ENCODE assay signal across 8 cellular contexts in the genomic region with DNA sequence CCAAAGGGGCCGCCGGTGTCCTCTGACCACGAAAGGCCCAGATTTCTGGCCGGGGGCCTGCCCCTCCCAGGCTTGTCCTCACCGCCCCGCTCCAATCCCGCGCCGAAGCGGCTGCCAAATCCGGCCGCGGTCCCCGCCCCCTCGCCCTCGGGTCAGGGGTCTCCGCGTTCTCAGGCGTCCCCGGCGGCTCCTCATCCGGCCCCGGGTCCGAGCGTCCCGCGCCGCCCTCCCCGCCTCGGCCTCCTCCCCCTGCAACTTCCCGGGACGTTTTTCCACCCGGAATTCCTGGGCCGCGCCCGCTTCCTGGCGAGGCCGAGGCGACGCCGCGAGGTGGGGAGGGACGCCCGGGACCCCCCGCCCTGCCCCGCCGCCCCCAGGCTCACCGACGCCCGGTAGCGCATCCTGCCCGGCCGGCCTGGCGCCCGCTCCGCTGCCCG. TPM values are rescaled to one million over a fixed set of nuclear protein-coding genes. Genes with fewer than 3 reads are reported as not detected.
DNase-seq lines count a peak whose midpoint lies in the region; ATAC-seq and TF ChIP-seq lines count a peak whose summit lies in the region.

No MANE protein-coding gene starts in this region.

- H3K4me3 ChIP-seq in HL-60 (replicated peaks; ENCODE audit: insufficient read depth, low read length) (peak overlapping the region; percentile 29), heart right ventricle (peak overlapping the region; percentile 49 to 78 (median 72)), sigmoid colon (peak overlapping the region; percentile 86 to 91 (median 88))

- intact Hi-C loops in heart right ventricle (cut with DNase I) (loop anchor here in 1 of 10 donors (2.0 to 10.0 kb wide), 2 partner anchors 29 to 121 kb away; a partner anchor contains a TSS), sigmoid colon (cut with DNase I) (no loop called here)

- no peak for ATAC-seq in activated CD8-positive, alpha-beta T cell treated with anti-CD3 and anti-CD28 coated beads, Interleukin-2, amount 10 ng/mL, durations not matched to agents 7 days and 5 days
- ATAC-seq in heart right ventricle (peak in 7 of 8 donors; percentile 1 to 25 (median 8)), omental fat pad (ENCODE audit: low FRiP score) (no peak)

- TF ChIP-seq CTCF in HL-60 (IDR thresholded peaks at IDR 0.05; ENCODE audit: insufficient read depth, low read length) (no peak), heart right ventricle (IDR thresholded peaks at IDR 0.05) (no peak), sigmoid colon (IDR thresholded peaks at IDR 0.05) (no peak), omental fat pad (IDR thresholded peaks at IDR 0.05) (no peak)

- H3K36me3 ChIP-seq in heart right ventricle, result peaks cover 0 to 38% (median 28%) of the 10 kb centered on the region in 9 donors
- H3K36me3 ChIP-seq in sigmoid colon, result peaks cover 6 to 36% (median 9%) of the 10 kb centered on the region in 4 donors

- H3K9me3 ChIP-seq in heart right ventricle (no peaks in the 10 kb centered on the region), sigmoid colon (no peaks in the 10 kb centered on the region)

- POLR2A ChIA-PET in activated CD8-positive, alpha-beta T cell treated with anti-CD3 and anti-CD28 coated beads, Interleukin-2, amount 10 ng/mL, durations not matched to agents 7 days and 5 days (lab: Charles Lee), result no interaction called here

- H3K4me1 Mint-ChIP-seq in activated CD8-positive, alpha-beta T cell treated with anti-CD3 and anti-CD28 coated beads, Interleukin-2, amount 10 ng/mL, durations not matched to agents 7 days and 5 days (ENCODE audit: low read depth), result peaks cover 29% of the 10 kb centered on the region

- CTCF ChIA-PET in activated CD8-positive, alpha-beta T cell treated with anti-CD3 and anti-CD28 coated beads, Interleukin-2, amount 10 ng/mL, durations not matched to agents 7 days and 5 days (lab: Charles Lee), result interaction anchor here (1.3 kb wide), 1 partner anchor 120 kb away, joined by 4 read pairs; no protein-coding TSS in a partner anchor

- peaks cover 5% of the 10 kb centered on the region for H3K36me3 Mint-ChIP-seq in activated CD8-positive, alpha-beta T cell treated with anti-CD3 and anti-CD28 coated beads, Interleukin-2, amount 10 ng/mL, durations not matched to agents 7 days and 5 days (ENCODE audit: low read depth)

- no peaks in the 10 kb centered on the region for H3K27me3 Mint-ChIP-seq in activated CD8-positive, alpha-beta T cell treated with anti-CD3 and anti-CD28 coated beads, Interleukin-2, amount 10 ng/mL, durations not matched to agents 7 days and 5 days (ENCODE audit: low read depth)

- H3K27ac Mint-ChIP-seq in activated CD8-positive, alpha-beta T cell treated with anti-CD3 and anti-CD28 coated beads, Interleukin-2, amount 10 ng/mL, durations not matched to agents 7 days and 5 days, result peak overlapping the region; percentile 72

- H3K27ac ChIP-seq in HL-60 (replicated peaks) (no peak overlapping the region), heart right ventricle (peak overlapping the region; percentile 90 to 100 (median 98)), sigmoid colon (peak overlapping the region; percentile 98 to 100 (median 99))

- no peak for TF ChIP-seq EP300 in sigmoid colon (IDR thresholded peaks at IDR 0.05)

- peak; percentile 13 to 38 for DNase-seq in activated CD4-positive, alpha-beta T cell treated with anti-CD3 and anti-CD28 coated beads for 4 hours
- DNase-seq in activated CD4-positive, alpha-beta T cell treated with anti-CD3 and anti-CD28 coated beads for 1 hour, result no peak
- no peak for DNase-seq in HL-60 (ENCODE audit: low read depth in 1 of 2, low spot score in 1 of 2)
- DNase-seq in activated CD8-positive, alpha-beta T cell treated with anti-CD3 and anti-CD28 coated beads, Interleukin-2, amount 10 ng/mL, durations not matched to agents 7 days and 5 days, result no peak
- peak; percentile 76 to 77 for DNase-seq in heart right ventricle
- DNase-seq in sigmoid colon, result no peak
- DNase-seq in omental fat pad (ENCODE audit: low spot score), result no peak
- no peak for DNase-seq in hippocampal formation (lab: John Stamatoyannopoulos, UW)

- H3K27me3 ChIP-seq in HL-60 (ENCODE audit: insufficient read depth, poor library complexity, severe bottlenecking) (peaks cover 10% of the 10 kb centered on the region), heart right ventricle (peaks cover 0 to 38% (median 0%) of the 10 kb centered on the region in 7 donors), sigmoid colon (no peaks in the 10 kb centered on the region)

- no peaks in the 10 kb centered on the region for H3K9me3 Mint-ChIP-seq in activated CD8-positive, alpha-beta T cell treated with anti-CD3 and anti-CD28 coated beads, Interleukin-2, amount 10 ng/mL, durations not matched to agents 7 days and 5 days (ENCODE audit: insufficient read depth)

- TF ChIP-seq POLR2A in sigmoid colon (IDR thresholded peaks at IDR 0.05), result no peak

- peak overlapping the region; percentile 75 for H3K4me3 Mint-ChIP-seq in activated CD8-positive, alpha-beta T cell treated with anti-CD3 and anti-CD28 coated beads, Interleukin-2, amount 10 ng/mL, durations not matched to agents 7 days and 5 days

- H3K4me1 ChIP-seq in heart right ventricle (peaks cover 21 to 81% (median 53%) of the 10 kb centered on the region in 9 donors), sigmoid colon (peaks cover 0 to 86% (median 80%) of the 10 kb centered on the region in 4 donors)

- 0 to 1% methylated on average over 47 to 57 of the region's 57 CpGs for WGBS in heart right ventricle, 2 donors
- WGBS in sigmoid colon, 2 donors, result 0 to 1% methylated on average over 57 of the region's 57 CpGs

RNA-seq across cellular contexts. Expression of a gene that starts 7.2 kb away (rescaled TPM):
- 10 to 100 TPM; 18.5 to 21.8 TPM for total RNA-seq in activated CD8-positive, alpha-beta T cell treated with anti-CD3 and anti-CD28 coated beads, Interleukin-2, amount 10 ng/mL, durations not matched to agents 7 days and 5 days
- total RNA-seq in heart right ventricle (100 to 1,000 TPM; 131 to 229 (median 179) TPM), sigmoid colon (100 to 1,000 TPM; 102 to 179 (median 117) TPM), omental fat pad (100 to 1,000 TPM; 194 to 367 (median 207) TPM)
- polyA plus RNA-seq in heart right ventricle (100 to 1,000 TPM; 101 to 120 TPM), sigmoid colon (100 to 1,000 TPM in 1 of 3 donors, 10 to 100 TPM in 2; 72.7 to 116 (median 86.2) TPM)

RNA-seq across cellular contexts. Expression of a gene that starts 29.3 kb away (rescaled TPM):
- total RNA-seq in activated CD8-positive, alpha-beta T cell treated with anti-CD3 and anti-CD28 coated beads, Interleukin-2, amount 10 ng/mL, durations not matched to agents 7 days and 5 days, result 10 to 100 TPM; 15.7 to 17.7 TPM
- total RNA-seq in heart right ventricle, result 10 to 100 TPM; 30.4 to 47.5 (median 37.9) TPM
- 10 to 100 TPM; 22.2 to 29.4 TPM for polyA plus RNA-seq in heart right ventricle
- total RNA-seq in sigmoid colon, result 10 to 100 TPM; 61.5 to 88.7 (median 76.1) TPM
- polyA plus RNA-seq in sigmoid colon, result 10 to 100 TPM; 33.6 to 68.4 (median 48.0) TPM
- 100 to 1,000 TPM in 2 of 4 donors, 10 to 100 TPM in 2; 84.5 to 104 (median 95.7) TPM for total RNA-seq in omental fat pad

RNA-seq across cellular contexts. Expression of a gene that starts 31.1 kb away (rescaled TPM):
- 10 to 100 TPM; 37.6 to 39.6 TPM for total RNA-seq in activated CD8-positive, alpha-beta T cell treated with anti-CD3 and anti-CD28 coated beads, Interleukin-2, amount 10 ng/mL, durations not matched to agents 7 days and 5 days
- total RNA-seq in heart right ventricle (10 to 100 TPM; 26.8 to 41.2 (median 32.7) TPM), sigmoid colon (10 to 100 TPM; 41.0 to 66.5 (median 58.7) TPM), omental fat pad (100 to 1,000 TPM; 103 to 279 (median 153) TPM)
- polyA plus RNA-seq in heart right ventricle (10 to 100 TPM; 38.6 to 45.5 TPM), sigmoid colon (10 to 100 TPM; 25.7 to 33.1 (median 31.2) TPM)

Comparison
In these comparisons a context has a peak if more than half of its experiments do, and no peak if none do; other contexts are left out.
1. DNase-seq: peak in activated CD4-positive, alpha-beta T cell treated with anti-CD3 and anti-CD28 coated beads for 4 hours (2 of 2) and heart right ventricle (2 of 2); none in activated CD4-positive, alpha-beta T cell treated with anti-CD3 and anti-CD28 coated beads for 1 hour (single experiment), HL-60 (0 of 2), activated CD8-positive, alpha-beta T cell treated with anti-CD3 and anti-CD28 coated beads, Interleukin-2, amount 10 ng/mL, durations not matched to agents 7 days and 5 days (single experiment), sigmoid colon (single experiment), omental fat pad (single experiment) and hippocampal formation (0 of 2).
2. H3K4me3 ChIP-seq: peak in every context shown above with its lines; median percentile 88 in sigmoid colon; 72 in heart right ventricle; 29 in HL-60.
3. ATAC-seq: peak in heart right ventricle (7 of 8); none in activated CD8-positive, alpha-beta T cell treated with anti-CD3 and anti-CD28 coated beads, Interleukin-2, amount 10 ng/mL, durations not matched to agents 7 days and 5 days (single experiment) and omental fat pad (single experiment).
4. RNA of a gene that starts 7.2 kb away (total RNA-seq): 194 to 367 TPM in omental fat pad, 131 to 229 TPM in heart right ventricle and 102 to 179 TPM in sigmoid colon; 18.5 to 21.8 TPM in activated CD8-positive, alpha-beta T cell treated with anti-CD3 and anti-CD28 coated beads, Interleukin-2, amount 10 ng/mL, durations not matched to agents 7 days and 5 days; every median in the first group is over 4 times any median in the second.